In genomic region chr7:134567368-134567767, GRCh38 we compare ENCODE assay signal across 14 cellular contexts. TPM values are rescaled to one million over a fixed set of nuclear protein-coding genes. Genes with fewer than 3 reads are reported as not detected.
DNase-seq lines count a peak whose midpoint lies in the region; ATAC-seq and TF ChIP-seq lines count a peak whose summit lies in the region.
"Had no signal": no experiment of that assay in that cellular context is flagged by ENCODE, and none has a peak within 500 bp of the region (broad histone marks: within the 10 kb centered on the region; RNA-seq: fewer than 3 reads in every experiment).

No MANE protein-coding gene starts in this region.

- H3K27ac Mint-ChIP-seq in type B pancreatic cell, result peak overlapping the region; percentile 77
- H3K27ac Mint-ChIP-seq: CD4-positive, alpha-beta T cell; GM23338 had no signal

- peaks cover 12% of the 10 kb centered on the region for H3K4me1 Mint-ChIP-seq in type B pancreatic cell (ENCODE audit: unreplicated experiment)
- H3K4me1 Mint-ChIP-seq: GM23338 had no signal

- H3K36me3 Mint-ChIP-seq in type B pancreatic cell, result peaks cover 7% of the 10 kb centered on the region

- H3K27me3 Mint-ChIP-seq in type B pancreatic cell, result no peaks in the 10 kb centered on the region
- H3K27me3 Mint-ChIP-seq: CD4-positive, alpha-beta T cell had no signal

- peak overlapping the region; percentile 63 for H3K4me3 Mint-ChIP-seq in type B pancreatic cell
- H3K4me3 Mint-ChIP-seq: CD4-positive, alpha-beta T cell; GM23338 had no signal

- no peak for TF ChIP-seq CTCF in type B pancreatic cell (conservative IDR thresholded peaks at IDR 0.05)

- ATAC-seq in GM21367 (IDR thresholded peaks at IDR 0.05; ENCODE audit: unreplicated experiment), result no peak
- ATAC-seq: A549, GM23338 had no signal

- DNase-seq in A172 (ENCODE audit: low spot score) (peak; percentile 35), M059J (ENCODE audit: low read depth) (peak; percentile 76), kidney tubule cell (ENCODE audit: low spot score) (peak; percentile 41), type B pancreatic cell (ENCODE audit: extremely low spot score, unreplicated experiment) (no peak), SHP77 (lab: John Stamatoyannopoulos, UW) (no peak), NCI-H1436 treated with DMSO at 0.1 percent for 48 hours (lab: John Stamatoyannopoulos, UW) (no peak)
- DNase-seq: AML-193; Caco-2; CD4-positive, alpha-beta T cell; HCEC 1CT had no signal

- peaks cover 20% of the 10 kb centered on the region for H3K9me3 Mint-ChIP-seq in type B pancreatic cell

RNA-seq across cellular contexts. Expression of gene AKR1B15, which starts 18.5 kb away (rescaled TPM):
- total RNA-seq in A172 (2014; rRNA removed; shearing (Covaris generic)), result not detected in 2 replicates
- total RNA-seq in M059J (2014; rRNA removed; shearing (Covaris generic)), result 0.57 and 1.6 TPM in 2 replicates
- 0.63 and 1.0 TPM in 2 replicates for total RNA-seq in type B pancreatic cell (ENCODE audit: low replicate concordance)
- total RNA-seq: Caco-2; CD4-positive, alpha-beta T cell; GM23338; HT1080 had no signal

RNA-seq across cellular contexts. Expression of gene AKR1B10, which starts 40.0 kb away (rescaled TPM):
- 3.0 and 15.8 TPM in 2 replicates for total RNA-seq in A172 (2014; rRNA removed; shearing (Covaris generic))
- 11.6 and 12.6 TPM in 2 replicates for total RNA-seq in M059J (2014; rRNA removed; shearing (Covaris generic))
- 11.3 and 13.7 TPM in 2 replicates for total RNA-seq in type B pancreatic cell (ENCODE audit: low replicate concordance)
- total RNA-seq: CD4-positive, alpha-beta T cell had no signal

Comparison
In these comparisons a context has a peak if more than half of its experiments do, and no peak if none do; other contexts are left out.
1. DNase-seq: peak in A172 (single experiment), M059J (single experiment) and kidney tubule cell (single experiment); none in type B pancreatic cell (single experiment), SHP77 (0 of 2) and NCI-H1436 treated with DMSO at 0.1 percent for 48 hours (single experiment).